26 cellular contexts compared by ENCODE assay signal in the genomic region with DNA sequence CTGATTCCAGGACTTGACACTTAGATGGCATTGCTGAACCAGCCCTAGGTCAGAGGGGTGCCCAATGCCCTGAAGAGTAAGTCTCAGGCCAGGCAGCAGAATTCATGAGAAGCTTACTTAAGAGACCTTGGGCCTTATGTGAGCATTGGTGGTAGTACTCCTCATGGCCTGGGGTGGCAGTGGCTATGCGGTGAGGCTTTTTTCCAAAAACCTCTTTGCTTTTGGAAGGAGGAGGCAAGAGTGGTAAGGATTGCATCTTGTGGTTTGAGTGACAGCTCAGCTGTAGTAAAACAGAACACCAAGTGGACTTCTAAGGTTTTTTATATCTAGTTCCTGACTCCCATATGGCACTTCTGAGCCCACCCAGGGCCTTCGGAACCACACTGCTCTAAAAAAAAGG.
"Had no signal": no experiment of that assay in that cellular context is flagged by ENCODE, and none has a peak within 500 bp of the region (broad histone marks: within the 10 kb centered on the region; RNA-seq: fewer than 3 reads in every experiment).

No MANE protein-coding gene starts in this region.

- H3K4me2 ChIP-seq: smooth muscle cell had no signal

- H3K4me3 ChIP-seq: adrenal gland, body of pancreas, ovary, smooth muscle cell, uterus had no signal

- H3K9me3 ChIP-seq: body of pancreas, ovary, uterus had no signal

- ATAC-seq: body of pancreas; left colon; stimulated activated memory B cell treated with anti-CD40 and anti-IgM and Interleukin-4, amounts not matched to agents 10 μg/mL and 1 μg/mL and 100 μg/mL, for 72 hours; stimulated activated naive CD8-positive, alpha-beta T cell treated with anti-CD3 and anti-CD28 coated beads, Interleukin-15, amount 100 ng/mL, for 72 hours had no signal

- H3K27ac ChIP-seq: adrenal gland, body of pancreas, ovary, uterus had no signal

- DNase-seq: activated CD4-positive, alpha-beta T cell treated with anti-CD3 and anti-CD28 coated beads for 4 hours; activated CD4-positive, alpha-beta T cell treated with anti-CD3 and anti-CD28 coated beads, Interleukin-2, amount 50 U/mL, for 4 hours; activated CD8-positive, alpha-beta memory T cell treated with anti-CD3 and anti-CD28 coated beads, Interleukin-2, amount 50 U/mL, for 4 hours; activated effector memory CD4-positive, alpha-beta T cell treated with anti-CD3 and anti-CD28 coated beads, Interleukin-2, amount 50 U/mL, for 16 hours; activated naive CD4-positive, alpha-beta T cell treated with anti-CD3 and anti-CD28 coated beads for 36 hours; activated naive CD8-positive, alpha-beta T cell treated with anti-CD3 and anti-CD28 coated beads for 36 hours; activated T-cell treated with anti-CD3 and anti-CD28 coated beads, Interleukin-2, amount 50 U/mL, for 1 hour; adrenal gland; body of pancreas; dermis blood vessel endothelial cell; effector CD4-positive, alpha-beta T cell; kidney; left colon; mammary epithelial cell; naive B cell; nephron progenitor cell; ovary; retina; stimulated activated CD4-positive, alpha-beta T cell treated with anti-CD3 and anti-CD28 coated beads, Interleukin-1b, Interleukin-23, amount 100 ng/mL, for 48 hours; stimulated activated CD4-positive, alpha-beta T cell treated with anti-CD3 and anti-CD28 coated beads, Interleukin-4, amount 100 ng/mL, for 4 hours; stimulated activated CD8-positive, alpha-beta memory T cell treated with anti-CD3 and anti-CD28 coated beads, Interleukin-4, amount 100 ng/mL, for 48 hours; stimulated activated naive CD8-positive, alpha-beta T cell treated with anti-CD3 and anti-CD28 coated beads, Interleukin-15, amount 100 ng/mL, for 72 hours; substantia nigra; uterus had no signal

- H3K4me1 ChIP-seq: adrenal gland, body of pancreas, uterus had no signal

- H3K36me3 ChIP-seq: adrenal gland, ovary, uterus had no signal

- H3K27me3 ChIP-seq: adrenal gland, body of pancreas, ovary, uterus had no signal
